In genomic region chr1:1481811-1482210, GRCh38 we compare ENCODE assay signal across 6 cellular contexts. TPM values are rescaled to one million over a fixed set of nuclear protein-coding genes. Genes with fewer than 3 reads are reported as not detected.
A peak's percentile ranks its signal among the peaks of the same experiment; 100 is the strongest.
DNase-seq lines count a peak whose midpoint lies in the region; ATAC-seq, FAIRE-seq and TF ChIP-seq lines count a peak whose summit lies in the region.
"Not testable (repeated sequence)": the region's sequence is repeated elsewhere in the genome, so short reads cannot be mapped to it uniquely, and the experiment has no call there.
"Had no signal": no experiment of that assay in that cellular context is flagged by ENCODE, and none has a peak within 500 bp of the region (broad histone marks: within the 10 kb centered on the region; RNA-seq: fewer than 3 reads in every experiment).

No MANE protein-coding gene starts in this region.

- not testable (repeated sequence) for TF ChIP-seq CTCF in K562 (IDR thresholded peaks at IDR 0.05 in 2 of 3, conservative IDR thresholded peaks at IDR 0.05 in 1 of 3; ENCODE audit: insufficient read depth in 2 of 3, low read depth in 1 of 3, low read length in 3 of 3)

- not testable (repeated sequence) for H3K9me3 ChIP-seq in K562 (replicated peaks; ENCODE audit: control insufficient read depth, insufficient read depth, low read depth, low read length); neuronal stem cell (replicated peaks in 1 of 2; ENCODE audit: control insufficient read depth in 2 of 2, insufficient read depth in 1 of 2, low read depth in 1 of 2, low read length in 2 of 2)

- not testable (repeated sequence) for TF ChIP-seq EP300 in K562 (IDR thresholded peaks at IDR 0.05; ENCODE audit: low read length)

- H2BK15ac ChIP-seq in neuronal stem cell (ENCODE audit: low read length): not testable (repeated sequence)

- H2AFZ ChIP-seq in K562 (ENCODE audit: low read depth, low read length); neuronal stem cell (ENCODE audit: low read length): not testable (repeated sequence)

- H3K27ac ChIP-seq in K562 (ENCODE audit: extremely low read depth, low read depth, low read length); neuronal stem cell (replicated peaks; ENCODE audit: low read length): not testable (repeated sequence)

- H3K36me3 ChIP-seq in K562 (ENCODE audit: control insufficient read depth, insufficient read depth, low read length) (peaks cover 75% of the 10 kb centered on the region), neuronal stem cell (replicated peaks in 1 of 2; ENCODE audit: control insufficient read depth in 2 of 2, insufficient read depth in 2 of 2, low read length in 2 of 2) (peaks cover 29 to 64% of the 10 kb centered on the region in 2 donors)

- not testable (repeated sequence) for H3K9ac ChIP-seq in K562 (ENCODE audit: insufficient read depth in 1 of 2, low read depth in 2 of 2, low read length in 2 of 2)
- peak overlapping the region; percentile 21 for H3K9ac ChIP-seq in neuronal stem cell (ENCODE audit: low read depth, low read length, poor library complexity)

- H3K4ac ChIP-seq in neuronal stem cell (ENCODE audit: low read length): not testable (repeated sequence)

- H2BK12ac ChIP-seq in neuronal stem cell (ENCODE audit: low read length): not testable (repeated sequence)

- H3K4me3 ChIP-seq in K562; neuronal stem cell (ENCODE audit: low read length in 2 of 2): not testable (repeated sequence)

- WGBS in K562 (ENCODE audit: insufficient coverage, low coverage, missing lambda C conversion rate): 100% methylated on average over 17 of the region's 30 CpGs
- no CpG with 5 or more reads among the region's 30 CpGs for WGBS in neuronal stem cell (ENCODE audit: extremely low coverage in 2 of 2, insufficient read length in 2 of 2, insufficient replicate concordance in 1 of 2), 2 donors

- not testable (repeated sequence) for TF ChIP-seq POLR2A in K562 (conservative IDR thresholded peaks at IDR 0.05)

- not testable (repeated sequence) for ATAC-seq in K562, Right ventricle myocardium inferior

- not testable (repeated sequence) for H2BK5ac ChIP-seq in neuronal stem cell (ENCODE audit: low read length)

- H4K8ac ChIP-seq in neuronal stem cell (ENCODE audit: low read depth, low read length): not testable (repeated sequence)

- intact Hi-C loops in K562 (cut with micrococcal nuclease); Right ventricle myocardium inferior (cut with DNase I): not testable (repeated sequence)

- H3K18ac ChIP-seq in neuronal stem cell (ENCODE audit: low read length): not testable (repeated sequence)

- not testable (repeated sequence) for H3K23ac ChIP-seq in neuronal stem cell (ENCODE audit: low read depth, low read length, poor library complexity)

- not testable (repeated sequence) for TF ChIP-seq RAD21 in K562 (CRISPR knock-in tag; conservative IDR thresholded peaks at IDR 0.05 in 1 of 2, IDR thresholded peaks at IDR 0.05 in 1 of 2)

- POLR2A ChIA-PET in K562 (lab: Yijun Ruan, JAX): interaction anchor here (0.7 kb wide), 1 partner anchor 135 kb away, joined by 3 read pairs; no protein-coding TSS in a partner anchor

- H4K91ac ChIP-seq in neuronal stem cell (ENCODE audit: low read depth, low read length, poor library complexity): not testable (repeated sequence)

- H2AK5ac ChIP-seq in neuronal stem cell (ENCODE audit: low read depth, low read length): not testable (repeated sequence)

- H3K79me1 ChIP-seq in neuronal stem cell (ENCODE audit: low read depth, low read length): not testable (repeated sequence)

- not testable (repeated sequence) for H3K4me2 ChIP-seq in K562 (ENCODE audit: insufficient read depth, low read length); neuronal stem cell (ENCODE audit: insufficient read depth, low read length, poor library complexity, severe bottlenecking)

- H3K4me1 ChIP-seq in K562 (replicated peaks in 1 of 2; ENCODE audit: control insufficient read depth in 2 of 2, insufficient read depth in 2 of 2, low read length in 2 of 2): peaks cover 0 to 11% of the 10 kb centered on the region in 2 experiments; a peak in 1 of 5 replicates
- not testable (repeated sequence) for H3K4me1 ChIP-seq in neuronal stem cell (ENCODE audit: control insufficient read depth in 2 of 2, insufficient read depth in 1 of 2, low read depth in 1 of 2, low read length in 2 of 2)

- FAIRE-seq in K562 (lab: Jason Lieb, UNC): not testable (repeated sequence)

- BruUV-seq in K562 (replicated peaks; lab: Mats Ljungman, UMichigan): not testable (repeated sequence)

- peaks cover 15% of the 10 kb centered on the region for H3K79me2 ChIP-seq in K562 (ENCODE audit: control insufficient read depth, insufficient read depth, low read length)

- H3K27me3 ChIP-seq in K562 (ENCODE audit: control insufficient read depth in 2 of 2, insufficient read depth in 2 of 2, low read length in 2 of 2); neuronal stem cell (ENCODE audit: control insufficient read depth in 3 of 3, insufficient read depth in 3 of 3, low read depth in 1 of 3, low read length in 3 of 3): not testable (repeated sequence)

- not testable (repeated sequence) for H4K20me1 ChIP-seq in K562 (replicated peaks; ENCODE audit: control insufficient read depth, insufficient read depth, low read length)

- in situ Hi-C loops in K562 (cut with MboI): not testable (repeated sequence)

- CTCF ChIA-PET in K562 (lab: Yijun Ruan, JAX; ENCODE audit: low intra/inter-chr PET ratio): not testable (repeated sequence)

- DNase-seq in K562 (ENCODE audit: extremely low read depth in 1 of 4, low spot score in 3 of 4); neuronal stem cell (ENCODE audit: low spot score): not testable (repeated sequence)
- DNase-seq in Right ventricle myocardium inferior (ENCODE audit: missing footprints): peak; percentile 28

- not testable (repeated sequence) for H3K9me1 ChIP-seq in K562 (ENCODE audit: control insufficient read depth, insufficient read depth, low read length)

- H2BK120ac ChIP-seq in neuronal stem cell (ENCODE audit: low read depth, low read length): not testable (repeated sequence)

- not testable (repeated sequence) for H3K14ac ChIP-seq in neuronal stem cell (ENCODE audit: low read length)

RNA-seq across cellular contexts. Expression of gene ATAD3B, which starts 10.2 kb away (rescaled TPM):
- 197 and 522 TPM in 2 replicates for total RNA-seq in K562 (2011; cell fraction: chromatin; rRNA removed; ENCODE audit: low replicate concordance)
- total RNA-seq in K562 (2011; cell fraction: nucleolus; rRNA removed): 417 and 489 TPM in 2 replicates
- total RNA-seq in K562 (2011; cell fraction: nucleoplasm; rRNA removed): 246 and 263 TPM in 2 replicates
- total RNA-seq in K562 (2014; rRNA removed): 106 and 126 TPM in 2 replicates
- total RNA-seq in K562 (2014; rRNA removed; fragmentation: Illumina TruSeq; extraction: Trizol): 10.3 and 15.6 TPM in 2 replicates
- 43.2 and 45.2 TPM in 2 replicates for total RNA-seq in K562 (2015; rRNA removed; fragmentation: Illumina TruSeq; extraction: Trizol)
- total RNA-seq in K562 (2021): 92.0 and 93.4 TPM in 2 replicates
- 27.7 and 27.9 TPM in 2 replicates for polyA plus RNA-seq in K562 (2011; rRNA removed)
- 18.3 and 42.9 TPM in 2 replicates for polyA plus RNA-seq in K562 (2011; cell fraction: cytosol; rRNA removed)
- 168 and 341 TPM in 2 replicates for polyA plus RNA-seq in K562 (2011; cell fraction: nucleus; rRNA removed)
- 31.9 and 52.8 TPM in 2 replicates for polyA plus RNA-seq in K562 (2012)
- 18.9 and 42.2 TPM in 2 replicates for polyA plus RNA-seq in K562 (2014; fragmentation: Illumina TruSeq; extraction: Trizol)
- polyA plus RNA-seq in K562 (2014; fragmentation: Nextera tagmentation; extraction: Ambion mirVana): under 1 TPM; 0.07 to 0.77 TPM
- polyA plus RNA-seq in K562 (2014; rRNA removed): 113 and 117 TPM in 2 replicates
- 6.7 and 14.8 TPM in 2 replicates for polyA minus RNA-seq in K562 (2011; rRNA and poly(A)+ RNA removed)
- polyA minus RNA-seq in K562 (2011; cell fraction: cytosol; rRNA and poly(A)+ RNA removed): 23.6 and 41.7 TPM in 2 replicates
- polyA minus RNA-seq in K562 (2011; cell fraction: nucleus; rRNA and poly(A)+ RNA removed): 44.3 and 53.4 TPM in 2 replicates
- 9.0 TPM for total RNA-seq in Right ventricle myocardium inferior
- 8.4 TPM for polyA plus RNA-seq in neuronal stem cell (2013, experiment 1 of 2)
- polyA plus RNA-seq in neuronal stem cell (2013, experiment 2 of 2): 8.2 TPM

RNA-seq across cellular contexts. Expression of gene ATAD3A, which starts 30.2 kb away (rescaled TPM):
- total RNA-seq in K562 (2011; cell fraction: chromatin; rRNA removed; ENCODE audit: low replicate concordance): 54.7 and 190 TPM in 2 replicates
- total RNA-seq in K562 (2011; cell fraction: nucleolus; rRNA removed): 155 and 182 TPM in 2 replicates
- total RNA-seq in K562 (2011; cell fraction: nucleoplasm; rRNA removed): 64.8 and 77.4 TPM in 2 replicates
- total RNA-seq in K562 (2014; rRNA removed): 173 and 183 TPM in 2 replicates
- 18.6 and 20.2 TPM in 2 replicates for total RNA-seq in K562 (2014; rRNA removed; fragmentation: Illumina TruSeq; extraction: Trizol)
- 80.1 and 87.1 TPM in 2 replicates for total RNA-seq in K562 (2015; rRNA removed; fragmentation: Illumina TruSeq; extraction: Trizol)
- total RNA-seq in K562 (2021): 151 and 167 TPM in 2 replicates
- 36.7 and 40.8 TPM in 2 replicates for polyA plus RNA-seq in K562 (2011; rRNA removed)
- polyA plus RNA-seq in K562 (2011; cell fraction: cytosol; rRNA removed): 47.1 and 118 TPM in 2 replicates
- polyA plus RNA-seq in K562 (2011; cell fraction: nucleus; rRNA removed): 98.3 and 162 TPM in 2 replicates
- polyA plus RNA-seq in K562 (2012): 69.9 and 90.0 TPM in 2 replicates
- polyA plus RNA-seq in K562 (2014; fragmentation: Illumina TruSeq; extraction: Trizol): 29.2 and 90.5 TPM in 2 replicates
- 1 to 10 TPM in 1 of 2 experiments, under 1 TPM in 1; 0.10 to 1.0 TPM for polyA plus RNA-seq in K562 (2014; fragmentation: Nextera tagmentation; extraction: Ambion mirVana)
- polyA plus RNA-seq in K562 (2014; rRNA removed): 123 and 131 TPM in 2 replicates
- 14.9 and 33.5 TPM in 2 replicates for polyA minus RNA-seq in K562 (2011; rRNA and poly(A)+ RNA removed)
- 50.2 and 62.0 TPM in 2 replicates for polyA minus RNA-seq in K562 (2011; cell fraction: cytosol; rRNA and poly(A)+ RNA removed)
- polyA minus RNA-seq in K562 (2011; cell fraction: nucleus; rRNA and poly(A)+ RNA removed): 28.4 and 31.9 TPM in 2 replicates
- total RNA-seq in Right ventricle myocardium inferior: 17.9 TPM
- polyA plus RNA-seq in neuronal stem cell (2013, experiment 1 of 2): 20.2 TPM
- 19.1 TPM for polyA plus RNA-seq in neuronal stem cell (2013, experiment 2 of 2)

RNA-seq across cellular contexts. Expression of gene ATAD3C, which starts 32.3 kb away (rescaled TPM):
- 0.21 TPM in 1 of 2 replicates, not detected in the other for total RNA-seq in K562 (2011; cell fraction: chromatin; rRNA removed; ENCODE audit: low replicate concordance)
- under 0.01 and 0.13 TPM in 2 replicates for total RNA-seq in K562 (2011; cell fraction: nucleolus; rRNA removed)
- 0.07 and 0.23 TPM in 2 replicates for total RNA-seq in K562 (2011; cell fraction: nucleoplasm; rRNA removed)
- total RNA-seq in K562 (2014; rRNA removed) (not detected in 2 replicates), K562 (2014; rRNA removed; fragmentation: Illumina TruSeq; extraction: Trizol) (not detected in 2 replicates), K562 (2015; rRNA removed; fragmentation: Illumina TruSeq; extraction: Trizol) (not detected in 2 replicates), K562 (2021) (0.18 and 0.60 TPM in 2 replicates), Right ventricle myocardium inferior (1.8 TPM)
- polyA plus RNA-seq in K562 (2011; rRNA removed) (0.03 and 0.04 TPM in 2 replicates), K562 (2014; fragmentation: Illumina TruSeq; extraction: Trizol) (not detected in 2 replicates), K562 (2014; fragmentation: Nextera tagmentation; extraction: Ambion mirVana) (not detected), K562 (2014; rRNA removed) (not detected in 2 replicates)
- 0.09 and 0.16 TPM in 2 replicates for polyA plus RNA-seq in K562 (2011; cell fraction: cytosol; rRNA removed)
- polyA plus RNA-seq in K562 (2011; cell fraction: nucleus; rRNA removed): 0.10 and 0.21 TPM in 2 replicates
- polyA plus RNA-seq in K562 (2012): 0.05 and 0.39 TPM in 2 replicates
- not detected in 2 replicates for polyA minus RNA-seq in K562 (2011; rRNA and poly(A)+ RNA removed)
- polyA minus RNA-seq in K562 (2011; cell fraction: cytosol; rRNA and poly(A)+ RNA removed): not detected in 2 replicates
- polyA minus RNA-seq in K562 (2011; cell fraction: nucleus; rRNA and poly(A)+ RNA removed): 0.11 TPM in 1 of 2 replicates, not detected in the other
- 0.45 TPM for polyA plus RNA-seq in neuronal stem cell (2013, experiment 1 of 2)
- polyA plus RNA-seq in neuronal stem cell (2013, experiment 2 of 2): 0.42 TPM
- total RNA-seq: A172 had no signal

RNA-seq across cellular contexts. Expression of gene VWA1, which starts 46.3 kb away (rescaled TPM):
- 0.76 and 5.5 TPM in 2 replicates for total RNA-seq in K562 (2011; cell fraction: chromatin; rRNA removed; ENCODE audit: low replicate concordance)
- total RNA-seq in K562 (2011; cell fraction: nucleolus; rRNA removed): 5.1 and 7.2 TPM in 2 replicates
- 1.9 and 3.4 TPM in 2 replicates for total RNA-seq in K562 (2011; cell fraction: nucleoplasm; rRNA removed)
- total RNA-seq in K562 (2014; rRNA removed): 4.0 and 4.6 TPM in 2 replicates
- total RNA-seq in K562 (2014; rRNA removed; fragmentation: Illumina TruSeq; extraction: Trizol): 0.03 and 0.04 TPM in 2 replicates
- 0.98 and 1.2 TPM in 2 replicates for total RNA-seq in K562 (2015; rRNA removed; fragmentation: Illumina TruSeq; extraction: Trizol)
- 6.4 and 7.1 TPM in 2 replicates for total RNA-seq in K562 (2021)
- 0.85 and 1.6 TPM in 2 replicates for polyA plus RNA-seq in K562 (2011; rRNA removed)
- 1.3 and 7.5 TPM in 2 replicates for polyA plus RNA-seq in K562 (2011; cell fraction: cytosol; rRNA removed)
- 3.0 and 6.5 TPM in 2 replicates for polyA plus RNA-seq in K562 (2011; cell fraction: nucleus; rRNA removed)
- polyA plus RNA-seq in K562 (2012): 3.8 and 6.1 TPM in 2 replicates
- polyA plus RNA-seq in K562 (2014; fragmentation: Illumina TruSeq; extraction: Trizol): 0.16 and 0.84 TPM in 2 replicates
- polyA plus RNA-seq in K562 (2014; fragmentation: Nextera tagmentation; extraction: Ambion mirVana): under 1 TPM; 0.01 to 0.06 TPM
- 2.6 and 3.0 TPM in 2 replicates for polyA plus RNA-seq in K562 (2014; rRNA removed)
- polyA minus RNA-seq in K562 (2011; rRNA and poly(A)+ RNA removed): 0.42 and 0.69 TPM in 2 replicates
- polyA minus RNA-seq in K562 (2011; cell fraction: cytosol; rRNA and poly(A)+ RNA removed): 2.0 and 2.4 TPM in 2 replicates
- 2.7 and 4.3 TPM in 2 replicates for polyA minus RNA-seq in K562 (2011; cell fraction: nucleus; rRNA and poly(A)+ RNA removed)
- 20.5 TPM for total RNA-seq in Right ventricle myocardium inferior
- polyA plus RNA-seq in neuronal stem cell (2013, experiment 1 of 2): 5.0 TPM
- polyA plus RNA-seq in neuronal stem cell (2013, experiment 2 of 2): 4.8 TPM
- total RNA-seq: B cell; CD8-positive, alpha-beta T cell had no signal

RNA-seq across cellular contexts. Expression of gene TMEM240, which starts 58.6 kb away (rescaled TPM):
- 1.2 and 8.3 TPM in 2 replicates for total RNA-seq in K562 (2011; cell fraction: chromatin; rRNA removed; ENCODE audit: low replicate concordance)
- total RNA-seq in K562 (2011; cell fraction: nucleolus; rRNA removed): 5.3 and 6.0 TPM in 2 replicates
- total RNA-seq in K562 (2011; cell fraction: nucleoplasm; rRNA removed): 2.6 and 6.0 TPM in 2 replicates
- total RNA-seq in K562 (2014; rRNA removed) (0.78 TPM in 1 of 2 replicates, not detected in the other), K562 (2014; rRNA removed; fragmentation: Illumina TruSeq; extraction: Trizol) (not detected in 2 replicates), K562 (2015; rRNA removed; fragmentation: Illumina TruSeq; extraction: Trizol) (0.38 and 0.43 TPM in 2 replicates), K562 (2021) (1.3 and 2.0 TPM in 2 replicates), Right ventricle myocardium inferior (6.9 TPM)
- polyA plus RNA-seq in K562 (2011; rRNA removed) (0.24 TPM in 2 replicates), K562 (2014; fragmentation: Illumina TruSeq; extraction: Trizol) (not detected in 2 replicates), K562 (2014; fragmentation: Nextera tagmentation; extraction: Ambion mirVana) (not detected), K562 (2014; rRNA removed) (0.28 and 0.94 TPM in 2 replicates)
- 0.46 TPM in 1 of 2 replicates, not detected in the other for polyA plus RNA-seq in K562 (2011; cell fraction: cytosol; rRNA removed)
- polyA plus RNA-seq in K562 (2011; cell fraction: nucleus; rRNA removed): 3.5 and 8.1 TPM in 2 replicates
- 1.1 and 3.2 TPM in 2 replicates for polyA plus RNA-seq in K562 (2012)
- not detected in 2 replicates for polyA minus RNA-seq in K562 (2011; rRNA and poly(A)+ RNA removed)
- polyA minus RNA-seq in K562 (2011; cell fraction: cytosol; rRNA and poly(A)+ RNA removed): not detected in 2 replicates
- polyA minus RNA-seq in K562 (2011; cell fraction: nucleus; rRNA and poly(A)+ RNA removed): 0.56 and 0.67 TPM in 2 replicates
- 8.8 TPM for polyA plus RNA-seq in neuronal stem cell (2013, experiment 1 of 2)
- polyA plus RNA-seq in neuronal stem cell (2013, experiment 2 of 2): 8.6 TPM
- total RNA-seq: A172 had no signal
